18 cellular contexts compared by ENCODE assay signal in the genomic region with DNA sequence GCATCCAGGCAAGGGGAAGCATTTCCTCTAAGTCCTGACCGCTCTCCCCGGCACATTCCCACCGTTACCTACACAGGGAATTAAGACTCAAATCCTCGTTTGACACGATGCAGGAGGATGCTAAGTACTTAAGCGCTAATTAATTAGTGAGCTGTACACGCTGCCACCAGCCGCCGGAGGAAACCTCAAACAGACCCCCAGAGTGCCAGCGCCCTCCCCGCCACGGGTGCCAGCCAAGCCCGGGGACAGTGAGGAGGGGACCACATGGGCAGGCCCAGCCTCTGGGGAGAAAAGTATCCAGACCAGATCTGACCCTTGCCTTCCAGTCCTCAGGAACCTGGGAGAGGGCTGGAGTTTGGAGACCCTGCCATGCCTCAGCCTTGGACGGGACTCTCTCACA.
"Had no signal": no experiment of that assay in that cellular context is flagged by ENCODE, and none has a peak within 500 bp of the region (broad histone marks: within the 10 kb centered on the region; RNA-seq: fewer than 3 reads in every experiment).

No MANE protein-coding gene starts in this region.

- DNase-seq: effector memory CD4-positive, alpha-beta T cell; heart left ventricle; hippocampal formation; kidney glomerular epithelial cell; mesendoderm; naive thymus-derived CD4-positive, alpha-beta T cell; ovary; right cardiac atrium; small intestine; stimulated activated CD4-positive, alpha-beta T cell treated with anti-CD3 and anti-CD28 coated beads, Interleukin-12 subunit alpha, Interleukin-12 subunit beta, amount 100 ng/mL, for 4 hours; stimulated activated naive CD4-positive, alpha-beta T cell; stomach; substantia nigra; transverse colon had no signal

- H3K36me3 ChIP-seq: heart left ventricle, ovary, stomach, thoracic aorta, transverse colon had no signal

- ATAC-seq: esophagus mucosa; heart left ventricle; naive thymus-derived CD4-positive, alpha-beta T cell; right cardiac atrium had no signal

- H3K27me3 ChIP-seq: ovary had no signal

- FAIRE-seq: endometrium, frontal cortex, small intestine had no signal

- H3K9me3 ChIP-seq: heart left ventricle, ovary, stomach, thoracic aorta, transverse colon had no signal

- H3K27ac ChIP-seq: heart left ventricle, ovary, thoracic aorta, transverse colon had no signal

- H3K4me3 ChIP-seq: heart left ventricle, ovary, thoracic aorta, transverse colon had no signal
